ENCODE assay signal across 8 cellular contexts in genomic region chr17:16215002-16215272, GRCh38. TPM values are rescaled to one million over a fixed set of nuclear protein-coding genes. Genes with fewer than 3 reads are reported as not detected.
DNase-seq lines count a peak whose midpoint lies in the region; ATAC-seq and TF ChIP-seq lines count a peak whose summit lies in the region.

No MANE protein-coding gene starts in this region.

- peak overlapping the region; percentile 90 to 95 for H3K27ac Mint-ChIP-seq in natural killer cell

- H3K27me3 ChIP-seq in uterus, result no peaks in the 10 kb centered on the region

- intact Hi-C loops in natural killer cell (cut with micrococcal nuclease) (loop anchor here (1.0 to 5.0 kb wide), 2 partner anchors 52 to 71 kb away; no protein-coding TSS in a partner anchor), uterus (cut with DNase I; ENCODE audit: low total_unique reads) (no loop called here)

- DNase-seq in GM10266 (ENCODE audit: extremely low spot score) (peak; percentile 48), HuH-7 (ENCODE audit: low spot score) (peak; percentile 29), natural killer cell (no peak), uterus (peak in 1 of 2 donors; percentile 30), SIG-M5 treated with dmso at 0.1 percent for 504 hours (lab: John Stamatoyannopoulos, UW; ENCODE audit: unreplicated experiment) (no peak)
- DNase-seq in activated CD4-positive, alpha-beta T cell treated with anti-CD3 and anti-CD28 coated beads, Interleukin-2, amount 50 U/mL, for 1 hour, result peak; percentile 18

- H3K27me3 Mint-ChIP-seq in natural killer cell (ENCODE audit: low read depth in 2 of 2), result no peaks in the 10 kb centered on the region

- peak overlapping the region; percentile 79 to 81 for H3K4me3 ChIP-seq in uterus

- no peaks in the 10 kb centered on the region for H3K36me3 Mint-ChIP-seq in natural killer cell

- peaks cover 4 to 6% of the 10 kb centered on the region in 2 donors for H3K4me1 ChIP-seq in uterus

- H3K4me3 Mint-ChIP-seq in natural killer cell, result peak overlapping the region; percentile 88

- ATAC-seq in GM21717 (IDR thresholded peaks at IDR 0.05; ENCODE audit: unreplicated experiment) (peak; percentile 45), esophagus mucosa (peak; percentile 58), natural killer cell (peak; percentile 35 to 58 (median 44))

- peaks cover 37 to 38% of the 10 kb centered on the region in 2 donors for H3K4me1 Mint-ChIP-seq in natural killer cell

- no peaks in the 10 kb centered on the region for H3K36me3 ChIP-seq in uterus

- H3K27ac ChIP-seq in uterus, result peak overlapping the region; percentile 94 to 97

- TF ChIP-seq POLR2A in uterus (IDR thresholded peaks at IDR 0.05), result no peak

- no peak for TF ChIP-seq CTCF in GM10266 (IDR thresholded peaks at IDR 0.05; ENCODE audit: control insufficient read depth, insufficient read depth, low read depth, missing control alignments)
- TF ChIP-seq CTCF in natural killer cell (IDR thresholded peaks at IDR 0.05), result no peak
- no peak for TF ChIP-seq CTCF in uterus (IDR thresholded peaks at IDR 0.05)

- no peaks in the 10 kb centered on the region for H3K9me3 Mint-ChIP-seq in natural killer cell

- no peaks in the 10 kb centered on the region for H3K9me3 ChIP-seq in uterus

RNA-seq across cellular contexts. Expression of gene NCOR1, which starts 0.4 kb away (rescaled TPM):
- total RNA-seq in esophagus mucosa, result 71.0 TPM
- 100 to 1,000 TPM; 195 to 238 (median 238) TPM for total RNA-seq in natural killer cell
- total RNA-seq in uterus, result 100 to 1,000 TPM; 117 to 195 (median 147) TPM

RNA-seq across cellular contexts. Expression of gene PIGL, which starts 2.1 kb away (rescaled TPM):
- 18.9 TPM for total RNA-seq in esophagus mucosa
- total RNA-seq in natural killer cell, result 10 to 100 TPM; 44.2 to 68.3 (median 47.9) TPM
- 10 to 100 TPM; 18.2 to 74.0 (median 40.3) TPM for total RNA-seq in uterus

Comparison
In these comparisons a context has a peak if more than half of its experiments do, and no peak if none do; other contexts are left out.
1. DNase-seq: peak in GM10266 (single experiment), HuH-7 (single experiment) and activated CD4-positive, alpha-beta T cell treated with anti-CD3 and anti-CD28 coated beads, Interleukin-2, amount 50 U/mL, for 1 hour (single experiment); none in natural killer cell (single experiment) and SIG-M5 treated with dmso at 0.1 percent for 504 hours (single experiment).
2. Peak in every context shown above with its lines, with median percentiles within 50 percentile points of each other: ATAC-seq.